ENCODE assay signal across 36 cellular contexts in genomic region chr17:28367641-28368305, GRCh38. TPM values are rescaled to one million over a fixed set of nuclear protein-coding genes. Genes with fewer than 3 reads are reported as not detected.
"Had no signal": no experiment of that assay in that cellular context is flagged by ENCODE, and none has a peak within 500 bp of the region (broad histone marks: within the 10 kb centered on the region; RNA-seq: fewer than 3 reads in every experiment).

No MANE protein-coding gene starts in this region.

- DNase-seq: activated CD4-positive, alpha-beta memory T cell treated with anti-CD3 and anti-CD28 coated beads, Interleukin-2, amount 10 ng/mL, durations not matched to agents 7 days and 5 days; activated CD4-positive, alpha-beta T cell treated with anti-CD3 and anti-CD28 coated beads for 1 hour; activated CD4-positive, alpha-beta T cell treated with anti-CD3 and anti-CD28 coated beads, Interleukin-2, amount 10 ng/mL, durations not matched to agents 7 days and 5 days; activated CD8-positive, alpha-beta memory T cell treated with anti-CD3 and anti-CD28 coated beads, Interleukin-2, amount 50 U/mL, for 48 hours; activated naive CD4-positive, alpha-beta T cell; activated T-cell treated with anti-CD3 and anti-CD28 coated beads, Interleukin-2, amount 50 U/mL, for 4 hours; anterior cingulate cortex; colonic mucosa; effector CD8-positive, alpha-beta T cell; gastrocnemius medialis; glutamatergic neuron; left colon; lower lobe of right lung; mesendoderm; natural killer cell; stimulated activated CD4-positive, alpha-beta T cell treated with anti-CD3 and anti-CD28 coated beads, Interleukin-12 subunit alpha, Interleukin-12 subunit beta, amount 100 ng/mL, for 4 hours; stimulated activated CD4-positive, alpha-beta T cell treated with anti-CD3 and anti-CD28 coated beads, Interleukin-4, amount 100 ng/mL, for 4 hours; stimulated activated CD8-positive, alpha-beta memory T cell treated with anti-CD3 and anti-CD28 coated beads, Interleukin-4, amount 100 ng/mL, for 48 hours; stomach; T-helper 2 cell; tibial artery had no signal

- H3K9me3 Mint-ChIP-seq: activated CD4-positive, alpha-beta memory T cell treated with anti-CD3 and anti-CD28 coated beads, Interleukin-2, amount 10 ng/mL, durations not matched to agents 7 days and 5 days; activated CD4-positive, alpha-beta T cell treated with anti-CD3 and anti-CD28 coated beads, Interleukin-2, amount 10 ng/mL, durations not matched to agents 7 days and 5 days; activated T-cell treated with anti-CD3 and anti-CD28 coated beads, Interleukin-2, amount 50 U/mL, for 4 hours; activated T-helper 2 cell treated with anti-CD3 and anti-CD28 coated beads, Interferon-gamma antibody, Interleukin-2, Interleukin-4, amounts not matched to agents 10 μg/mL and 5 μg/mL and 100 μg/mL, durations not matched to agents 14 hours and 24 hours and 36 hours; natural killer cell; stimulated activated memory B cell treated with anti-CD40 and anti-IgM and Interleukin-4, amounts not matched to agents 10 μg/mL and 1 μg/mL and 100 μg/mL, for 72 hours; WTC11 had no signal

- H3K4me3 ChIP-seq: colonic mucosa, gastrocnemius medialis, lower lobe of right lung, skin epidermis, stomach, tibial artery had no signal

- H3K36me3 ChIP-seq: colonic mucosa had no signal

- H3K4me3 Mint-ChIP-seq: activated CD4-positive, alpha-beta memory T cell treated with anti-CD3 and anti-CD28 coated beads, Interleukin-2, amount 10 ng/mL, durations not matched to agents 7 days and 5 days; activated CD4-positive, alpha-beta T cell treated with anti-CD3 and anti-CD28 coated beads, Interleukin-2, amount 10 ng/mL, durations not matched to agents 7 days and 5 days; activated naive CD8-positive, alpha-beta T cell; activated T-cell treated with anti-CD3 and anti-CD28 coated beads, Interleukin-2, amount 50 U/mL, for 4 hours; natural killer cell; stimulated activated memory B cell treated with anti-CD40 and anti-IgM and Interleukin-4, amounts not matched to agents 10 μg/mL and 1 μg/mL and 100 μg/mL, for 72 hours; WTC11 had no signal

- H3K27ac ChIP-seq: colonic mucosa, gastrocnemius medialis, lower lobe of right lung, skin epidermis, stomach, tibial artery had no signal

- H3K9me3 ChIP-seq: colonic mucosa, gastrocnemius medialis, lower lobe of right lung, stomach, tibial artery had no signal

- FAIRE-seq: bronchial epithelial cell, keratinocyte had no signal

- H3K36me3 Mint-ChIP-seq: activated naive CD8-positive, alpha-beta T cell; natural killer cell; WTC11 had no signal

- H3K27me3 Mint-ChIP-seq: activated CD4-positive, alpha-beta memory T cell treated with anti-CD3 and anti-CD28 coated beads, Interleukin-2, amount 10 ng/mL, durations not matched to agents 7 days and 5 days; activated CD4-positive, alpha-beta T cell treated with anti-CD3 and anti-CD28 coated beads, Interleukin-2, amount 10 ng/mL, durations not matched to agents 7 days and 5 days; activated naive CD8-positive, alpha-beta T cell; stimulated activated memory B cell treated with anti-CD40 and anti-IgM and Interleukin-4, amounts not matched to agents 10 μg/mL and 1 μg/mL and 100 μg/mL, for 72 hours had no signal

- H3K27me3 ChIP-seq: gastrocnemius medialis, tibial artery had no signal

- H3K27ac Mint-ChIP-seq: activated CD4-positive, alpha-beta memory T cell treated with anti-CD3 and anti-CD28 coated beads, Interleukin-2, amount 10 ng/mL, durations not matched to agents 7 days and 5 days; activated CD4-positive, alpha-beta T cell treated with anti-CD3 and anti-CD28 coated beads, Interleukin-2, amount 10 ng/mL, durations not matched to agents 7 days and 5 days; activated naive CD8-positive, alpha-beta T cell; activated T-helper 2 cell treated with anti-CD3 and anti-CD28 coated beads, Interferon-gamma antibody, Interleukin-2, Interleukin-4, amounts not matched to agents 10 μg/mL and 5 μg/mL and 100 μg/mL, durations not matched to agents 14 hours and 24 hours and 36 hours; natural killer cell; stimulated activated memory B cell treated with anti-CD40 and anti-IgM and Interleukin-4, amounts not matched to agents 10 μg/mL and 1 μg/mL and 100 μg/mL, for 72 hours; WTC11 had no signal

- ATAC-seq: activated T-cell treated with anti-CD3 and anti-CD28 coated beads, Interleukin-2, amount 50 U/mL, for 4 hours; gastrocnemius medialis; left colon; lower lobe of right lung; natural killer cell; sciatic nerve; stimulated activated memory B cell treated with anti-CD40 and anti-IgM and Interleukin-4, amounts not matched to agents 10 μg/mL and 1 μg/mL and 100 μg/mL, for 72 hours; WTC11 had no signal

RNA-seq across cellular contexts. Expression of gene VTN, which starts 2.3 kb away (rescaled TPM):
- total RNA-seq: epithelial cell of proximal tubule, mononuclear cell, natural killer cell, renal cortical epithelial cell had no signal
- polyA plus RNA-seq: keratinocyte had no signal

RNA-seq across cellular contexts. Expression of gene SEBOX, which starts 2.8 kb away (rescaled TPM):
- total RNA-seq: activated CD4-positive, alpha-beta memory T cell treated with anti-CD3 and anti-CD28 coated beads, Interleukin-2, amount 10 ng/mL, durations not matched to agents 7 days and 5 days; activated CD4-positive, alpha-beta T cell treated with anti-CD3 and anti-CD28 coated beads, Interleukin-2, amount 10 ng/mL, durations not matched to agents 7 days and 5 days; activated T-cell treated with anti-CD3 and anti-CD28 coated beads, Interleukin-2, amount 50 U/mL, for 4 hours; activated T-helper 2 cell treated with anti-CD3 and anti-CD28 coated beads, Interferon-gamma antibody, Interleukin-2, Interleukin-4, amounts not matched to agents 10 μg/mL and 5 μg/mL and 100 μg/mL, durations not matched to agents 14 hours and 24 hours and 36 hours; bronchial epithelial cell; colonic mucosa; dermis microvascular lymphatic vessel endothelial cell; epithelial cell of proximal tubule; gastrocnemius medialis; left colon; lower lobe of right lung; mononuclear cell; natural killer cell; omental fat pad; renal cortical epithelial cell; sciatic nerve; stomach; ureter; WTC11 had no signal
- polyA plus RNA-seq: adipose tissue, keratinocyte, stomach had no signal
